In the genomic region with DNA sequence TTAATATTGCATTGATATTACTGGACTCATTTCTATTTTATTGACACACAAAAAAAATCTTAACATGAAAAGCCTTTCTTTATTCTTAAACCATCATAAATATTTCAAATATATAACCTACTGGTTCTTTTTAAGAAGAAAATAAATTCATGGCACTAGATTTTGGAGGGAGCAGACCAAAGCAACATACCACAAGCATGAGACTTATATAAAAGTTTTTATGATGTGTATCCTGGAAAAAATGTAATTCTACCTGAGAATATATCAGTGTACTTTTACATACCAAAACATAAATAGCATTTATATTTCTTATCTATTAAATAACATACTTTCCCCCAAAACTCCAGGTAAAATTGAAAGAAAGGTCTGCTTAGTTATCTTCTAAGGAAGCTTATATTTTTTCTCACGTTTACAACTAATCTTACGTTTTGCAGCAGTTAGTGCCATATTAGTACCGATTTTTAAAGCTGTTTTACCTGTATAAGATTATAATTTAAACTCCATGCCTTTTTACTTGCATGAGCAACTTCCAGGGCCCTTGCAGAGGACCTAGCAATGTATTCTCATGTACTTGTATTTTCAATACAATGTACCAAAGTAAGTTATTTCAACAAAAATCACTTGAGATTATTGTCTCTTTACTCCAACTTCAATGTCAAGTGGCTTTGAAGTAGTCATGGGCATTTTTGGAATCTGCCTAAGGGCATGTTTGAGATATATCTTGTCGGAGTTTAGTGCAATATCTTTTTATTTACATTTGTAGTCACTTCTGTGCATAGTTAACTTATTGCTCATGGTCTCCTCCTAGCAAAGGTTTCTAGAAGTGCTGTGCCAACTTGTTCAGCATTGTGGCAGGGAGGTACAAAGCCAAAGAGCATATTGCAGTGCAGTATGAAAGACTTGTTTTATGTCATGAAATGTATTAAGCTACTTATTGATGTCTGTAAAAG, we compare ENCODE assay signal across 17 cellular contexts.
DNase-seq lines count a peak whose midpoint lies in the region; ATAC-seq and TF ChIP-seq lines count a peak whose summit lies in the region.
"Had no signal": no experiment of that assay in that cellular context is flagged by ENCODE, and none has a peak within 500 bp of the region (broad histone marks: within the 10 kb centered on the region; RNA-seq: fewer than 3 reads in every experiment).

No MANE protein-coding gene starts in this region.

- no peak overlapping the region for H2BK15ac ChIP-seq in mesenchymal stem cell (ENCODE audit: low read depth, poor library complexity, severe bottlenecking)

- H4K91ac ChIP-seq in mesenchymal stem cell (ENCODE audit: low read length): no peak overlapping the region

- 0% methylated on average over 1 of the region's 4 CpGs for WGBS in mesenchymal stem cell

- no peak overlapping the region for H2BK12ac ChIP-seq in mesenchymal stem cell (ENCODE audit: low read length in 2 of 2)

- H3K27ac ChIP-seq in mesenchymal stem cell (ENCODE audit: low read length, poor library complexity, severe bottlenecking): no peak overlapping the region
- no peak overlapping the region for H3K27ac ChIP-seq in Karpas-422 (ENCODE audit: low read length)
- H3K27ac ChIP-seq: colonic mucosa, esophagus muscularis mucosa, thoracic aorta had no signal

- H3K9me3 ChIP-seq in mesenchymal stem cell (ENCODE audit: control insufficient read depth, low read length) (no peaks in the 10 kb centered on the region), Karpas-422 (ENCODE audit: low read length) (peaks cover 14% of the 10 kb centered on the region)
- H3K9me3 ChIP-seq: colonic mucosa, esophagus muscularis mucosa, thoracic aorta had no signal

- H2AK5ac ChIP-seq in mesenchymal stem cell (ENCODE audit: low read length, severe bottlenecking): no peak overlapping the region

- peak; percentile 85 for DNase-seq in EL
- DNase-seq in NCI-H460 (ENCODE audit: extremely low read depth, low read depth): peak; percentile 62
- peak; percentile 13 to 26 for DNase-seq in cardiac fibroblast (ENCODE audit: low read depth in 2 of 2)
- peak; percentile 29 for DNase-seq in mesenchymal stem cell
- no peak for DNase-seq in NCI-H774 (lab: John Stamatoyannopoulos, UW)
- no peak for DNase-seq in Karpas-422
- no peak for DNase-seq in NCI-H187 (lab: John Stamatoyannopoulos, UW)
- DNase-seq: activated CD4-positive, alpha-beta memory T cell treated with anti-CD3 and anti-CD28 coated beads for 36 hours; colonic mucosa; NCI-H1436; NCI-H526; stimulated activated CD4-positive, alpha-beta T cell treated with anti-CD3 and anti-CD28 coated beads, Interleukin-2, amount 100 ng/mL, for 24 hours; stimulated activated CD8-positive, alpha-beta memory T cell treated with anti-CD3 and anti-CD28 coated beads, Interleukin-4, amount 100 ng/mL, for 48 hours had no signal

- TF ChIP-seq CTCF in cardiac fibroblast (IDR thresholded peaks at IDR 0.05; ENCODE audit: low read depth, low read length): no peak

- H3K27me3 ChIP-seq in mesenchymal stem cell (ENCODE audit: control insufficient read depth in 1 of 2, insufficient read depth in 1 of 2, low read length in 2 of 2): no peaks in the 10 kb centered on the region
- no peaks in the 10 kb centered on the region for H3K27me3 ChIP-seq in Karpas-422 (ENCODE audit: low read length)
- H3K27me3 ChIP-seq: colonic mucosa, esophagus muscularis mucosa had no signal

- H2BK120ac ChIP-seq in mesenchymal stem cell (ENCODE audit: low read depth, low read length): no peak overlapping the region

- H2BK5ac ChIP-seq in mesenchymal stem cell (ENCODE audit: low read depth, low read length, poor library complexity, severe bottlenecking): no peak overlapping the region

- no peaks in the 10 kb centered on the region for H3K79me2 ChIP-seq in Karpas-422 (ENCODE audit: low read length)

- no peak overlapping the region for H3K4me3 ChIP-seq in cardiac fibroblast (replicated peaks in 1 of 2; ENCODE audit: low read depth in 2 of 2, low read length in 2 of 2)
- no peak overlapping the region for H3K4me3 ChIP-seq in mesenchymal stem cell (ENCODE audit: insufficient read depth in 1 of 2, low read depth in 1 of 2, low read length in 2 of 2)
- no peak overlapping the region for H3K4me3 ChIP-seq in Karpas-422 (ENCODE audit: low read length)
- H3K4me3 ChIP-seq: colonic mucosa, esophagus muscularis mucosa, K562, thoracic aorta had no signal

- H3K4me1 ChIP-seq in mesenchymal stem cell (ENCODE audit: control insufficient read depth, insufficient read depth, low read depth, low read length) (no peaks in the 10 kb centered on the region), Karpas-422 (ENCODE audit: low read length) (no peaks in the 10 kb centered on the region)
- H3K4me1 ChIP-seq: colonic mucosa, esophagus muscularis mucosa had no signal

- no peak overlapping the region for H3K9ac ChIP-seq in mesenchymal stem cell (ENCODE audit: low read length)
- no peak overlapping the region for H3K9ac ChIP-seq in Karpas-422 (ENCODE audit: low read length)

- H3K79me1 ChIP-seq in mesenchymal stem cell (replicated peaks; ENCODE audit: low read length, poor library complexity, severe bottlenecking): no peaks in the 10 kb centered on the region

- H3K18ac ChIP-seq in mesenchymal stem cell (ENCODE audit: low read depth in 1 of 2, low read length in 2 of 2): no peak overlapping the region

- no peaks in the 10 kb centered on the region for H3K9me2 ChIP-seq in Karpas-422 (replicated peaks; ENCODE audit: insufficient read depth, low read length)

- H3K4ac ChIP-seq in mesenchymal stem cell (ENCODE audit: low read depth in 1 of 2, low read length in 2 of 2): no peak overlapping the region

- no peak for ATAC-seq in HG03025 (IDR thresholded peaks at IDR 0.05; ENCODE audit: low FRiP score, unreplicated experiment)
- ATAC-seq: K562 had no signal

- H3K23ac ChIP-seq in mesenchymal stem cell (ENCODE audit: low read length in 2 of 2): no peak overlapping the region

- no peaks in the 10 kb centered on the region for H4K20me1 ChIP-seq in Karpas-422 (ENCODE audit: insufficient read depth, low read depth, low read length)

- H4K8ac ChIP-seq in mesenchymal stem cell (ENCODE audit: low read length): no peak overlapping the region

- no peaks in the 10 kb centered on the region for H3K36me3 ChIP-seq in mesenchymal stem cell (ENCODE audit: control insufficient read depth in 1 of 2, insufficient read depth in 2 of 2, low read depth in 1 of 2, low read length in 2 of 2)
- no peaks in the 10 kb centered on the region for H3K36me3 ChIP-seq in Karpas-422 (ENCODE audit: insufficient read depth, low read length)
- H3K36me3 ChIP-seq: colonic mucosa, esophagus muscularis mucosa, thoracic aorta had no signal

- no peak overlapping the region for H2AFZ ChIP-seq in mesenchymal stem cell (ENCODE audit: low read depth, low read length)
- H2AFZ ChIP-seq in Karpas-422 (ENCODE audit: low read length): no peak overlapping the region

- H3K14ac ChIP-seq in mesenchymal stem cell (ENCODE audit: low read length in 2 of 2): no peak overlapping the region

- H3K4me2 ChIP-seq in mesenchymal stem cell (ENCODE audit: low read length, poor library complexity, severe bottlenecking): no peak overlapping the region
- H3K4me2 ChIP-seq in Karpas-422 (ENCODE audit: low read depth, low read length, poor library complexity, severe bottlenecking): no peak overlapping the region

Comparison
In these comparisons a context has a peak if more than half of its experiments do, and no peak if none do; other contexts are left out.
1. DNase-seq: peak in EL (single experiment), NCI-H460 (single experiment), cardiac fibroblast (2 of 2) and mesenchymal stem cell (single experiment); none in NCI-H774 (single experiment), Karpas-422 (single experiment) and NCI-H187 (0 of 2).